1 cellular context compared by ENCODE assay signal in genomic region chr9:93060746-93061259, GRCh38.
TF ChIP-seq lines count a peak whose summit lies in the region.

No MANE protein-coding gene starts in this region.

TF ChIP-seq in K562, 482 proteins besides CTCF, POLR2A, EP300 and RAD21 (continued from another document):
- TF ChIP-seq TAF1 (IDR thresholded peaks at IDR 0.05; ENCODE audit: control insufficient read depth, extremely low read depth, insufficient read depth, low read length, severe bottlenecking) (peak; percentile 22), ZBTB43 (CRISPR knock-in tag; IDR thresholded peaks at IDR 0.05) (no peak), ZBTB17 (CRISPR knock-in tag; IDR thresholded peaks at IDR 0.05) (peak; percentile 71; the same call in 1 of the 2 replicates), ZNF121 (CRISPR knock-in tag; conservative IDR thresholded peaks at IDR 0.05) (peak; percentile 98), IFI16 (CRISPR knock-in tag; IDR thresholded peaks at IDR 0.05) (no peak), TFAP4 (CRISPR knock-in tag; IDR thresholded peaks at IDR 0.05; ENCODE audit: borderline replicate concordance) (0 out of 2 replicates have a peak, but pooled peaks have one; percentile 18), SOX6 (IDR thresholded peaks at IDR 0.05) (peak; percentile 56; the same call in 1 of the 2 replicates), FOSL1 (tag; conservative IDR thresholded peaks at IDR 0.05) (peak; percentile 77), ZFX (CRISPR knock-in tag; IDR thresholded peaks at IDR 0.05) (no peak), MAZ (CRISPR knock-in tag; conservative IDR thresholded peaks at IDR 0.05 in 1 of 2, IDR thresholded peaks at IDR 0.05 in 1 of 2) (0 out of 4 replicates have a peak, but pooled peaks of 1 of the 2 experiments have one; percentile 29)
